ENCODE assay signal across 29 cellular contexts in the genomic region with DNA sequence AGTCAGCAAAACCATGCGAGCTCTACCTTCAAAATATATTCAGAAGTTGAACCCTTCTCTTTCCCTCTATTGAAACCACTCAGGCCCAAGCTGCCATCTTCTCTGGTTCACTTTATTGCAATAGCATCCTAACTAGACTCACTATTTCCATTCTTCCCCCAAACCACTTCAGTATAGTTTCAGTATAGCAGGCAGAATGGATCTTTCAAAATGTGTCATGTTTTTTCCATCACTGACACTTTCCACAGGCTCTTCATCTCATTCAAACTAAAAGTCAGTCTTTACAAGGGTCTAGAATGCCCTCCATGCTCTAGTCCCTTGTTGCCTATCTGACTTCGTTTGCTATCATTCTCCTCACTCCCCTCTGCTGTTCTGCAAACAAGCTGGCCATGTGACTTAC.
A peak's percentile ranks its signal among the peaks of the same experiment; 100 is the strongest.
DNase-seq lines count a peak whose midpoint lies in the region; ATAC-seq lines count a peak whose summit lies in the region.
"Had no signal": no experiment of that assay in that cellular context is flagged by ENCODE, and none has a peak within 500 bp of the region (broad histone marks: within the 10 kb centered on the region; RNA-seq: fewer than 3 reads in every experiment).

No MANE protein-coding gene starts in this region.

- H3K4me1 Mint-ChIP-seq in activated CD4-positive, alpha-beta T cell treated with anti-CD3 and anti-CD28 coated beads for 36 hours, result peaks cover 11% of the 10 kb centered on the region
- peaks cover 11% of the 10 kb centered on the region for H3K4me1 Mint-ChIP-seq in activated T-cell treated with anti-CD3 and anti-CD28 coated beads, Interleukin-2, amount 50 U/mL, for 72 hours (ENCODE audit: low read depth)
- H3K4me1 Mint-ChIP-seq in activated T-helper 17 cell treated with anti-CD3 and anti-CD28 coated beads, Interleukin-2, amount 50 U/mL, for 72 hours, result no peaks in the 10 kb centered on the region
- H3K4me1 Mint-ChIP-seq in stimulated activated naive B cell treated with anti-CD40 and anti-IgM and Interleukin-4, amounts not matched to agents 10 μg/mL and 1 μg/mL and 100 μg/mL, for 72 hours, result peaks cover 0 to 9% of the 10 kb centered on the region in 2 donors
- H3K4me1 Mint-ChIP-seq: CD14-positive monocyte; CD8-positive, alpha-beta memory T cell; GM23338; H9 had no signal

- intact Hi-C loops in activated CD4-positive, alpha-beta T cell treated with anti-CD3 and anti-CD28 coated beads for 36 hours (cut with DNase I, micrococcal nuclease), result loop anchor here (1.0 to 5.0 kb wide), 4 partner anchors 32 to 54 kb away; no protein-coding TSS in a partner anchor

- no peak overlapping the region for H3K27ac Mint-ChIP-seq in activated CD4-positive, alpha-beta T cell treated with anti-CD3 and anti-CD28 coated beads for 36 hours
- H3K27ac Mint-ChIP-seq in activated T-cell treated with anti-CD3 and anti-CD28 coated beads, Interleukin-2, amount 50 U/mL, for 72 hours, result peak overlapping the region; percentile 95
- H3K27ac Mint-ChIP-seq in activated T-helper 17 cell treated with anti-CD3 and anti-CD28 coated beads, Interleukin-2, amount 50 U/mL, for 72 hours, result no peak overlapping the region
- no peak overlapping the region for H3K27ac Mint-ChIP-seq in stimulated activated naive B cell treated with anti-CD40 and anti-IgM and Interleukin-4, amounts not matched to agents 10 μg/mL and 1 μg/mL and 100 μg/mL, for 72 hours
- H3K27ac Mint-ChIP-seq: CD14-positive monocyte; CD8-positive, alpha-beta memory T cell; GM23338; H9 had no signal

- POLR2A ChIA-PET in activated CD4-positive, alpha-beta T cell treated with anti-CD3 and anti-CD28 coated beads for 36 hours (lab: Charles Lee), result interaction anchor here (0.7 kb wide), 1 partner anchor 53 kb away, joined by 3 read pairs; no protein-coding TSS in a partner anchor

- peak; percentile 13 for DNase-seq in activated CD4-positive, alpha-beta T cell treated with anti-CD3 and anti-CD28 coated beads for 36 hours
- DNase-seq in activated CD4-positive, alpha-beta T cell treated with anti-CD3 and anti-CD28 coated beads, Interleukin-2, amount 50 U/mL, for 4 hours, result no peak
- peak in 1 of 2 donors; percentile 2 for DNase-seq in activated T-cell treated with anti-CD3 and anti-CD28 coated beads, Interleukin-2, amount 50 U/mL, for 72 hours
- DNase-seq in activated T-cell treated with anti-CD3 and anti-CD28 coated beads, Interleukin-2, amount 50 U/mL, for 1 hour, result no peak
- DNase-seq in stimulated activated naive B cell treated with anti-CD40 and anti-IgM and Interleukin-4, amounts not matched to agents 10 μg/mL and 1 μg/mL and 100 μg/mL, for 72 hours, result no peak
- no peak for DNase-seq in AG20443 (ENCODE audit: low spot score)
- no peak for DNase-seq in stimulated activated naive CD4-positive, alpha-beta T cell treated with Interleukin-2 at 50 U/mL for 16 hours (lab: John Stamatoyannopoulos, UW)
- DNase-seq: BE2C; CD8-positive, alpha-beta memory T cell; DMS 273 treated with DMSO at 0.1 percent for 48 hours; DMS79; EL; GF-D8; H9; Karpas-422; NCI-H1092; NCI-H1417 treated with DMSO at 0.1 percent for 48 hours; NCI-H187; NCI-H2081 treated with DMSO at 0.1 percent for 48 hours; NCI-H2171; NCI-H226; NCI-H510A; NCI-H69; Right ventricle myocardium superior; RPMI8226 had no signal

- peak; percentile 85 for ATAC-seq in activated CD4-positive, alpha-beta T cell treated with anti-CD3 and anti-CD28 coated beads for 36 hours
- peak; percentile 68 to 87 for ATAC-seq in activated T-cell treated with anti-CD3 and anti-CD28 coated beads, Interleukin-2, amount 50 U/mL, for 72 hours (replicated peaks in 1 of 2)
- ATAC-seq in activated T-helper 17 cell treated with anti-CD3 and anti-CD28 coated beads, Interleukin-2, amount 50 U/mL, for 72 hours (replicated peaks), result peak; percentile 31
- peak; percentile 60 to 66 for ATAC-seq in stimulated activated naive B cell treated with anti-CD40 and anti-IgM and Interleukin-4, amounts not matched to agents 10 μg/mL and 1 μg/mL and 100 μg/mL, for 72 hours (replicated peaks)
- ATAC-seq: GM23338, HepG2 had no signal

- H3K4me3 Mint-ChIP-seq in activated CD4-positive, alpha-beta T cell treated with anti-CD3 and anti-CD28 coated beads for 36 hours, result no peak overlapping the region
- peak overlapping the region in 1 of 2 donors; percentile 10 for H3K4me3 Mint-ChIP-seq in activated T-cell treated with anti-CD3 and anti-CD28 coated beads, Interleukin-2, amount 50 U/mL, for 72 hours
- H3K4me3 Mint-ChIP-seq in activated T-helper 17 cell treated with anti-CD3 and anti-CD28 coated beads, Interleukin-2, amount 50 U/mL, for 72 hours, result no peak overlapping the region
- no peak overlapping the region for H3K4me3 Mint-ChIP-seq in stimulated activated naive B cell treated with anti-CD40 and anti-IgM and Interleukin-4, amounts not matched to agents 10 μg/mL and 1 μg/mL and 100 μg/mL, for 72 hours
- H3K4me3 Mint-ChIP-seq: CD14-positive monocyte; CD8-positive, alpha-beta memory T cell; GM23338; H9 had no signal

- peaks cover 11% of the 10 kb centered on the region for H3K9me3 Mint-ChIP-seq in activated CD4-positive, alpha-beta T cell treated with anti-CD3 and anti-CD28 coated beads for 36 hours (ENCODE audit: low read depth)
- peaks cover 16 to 22% of the 10 kb centered on the region in 2 donors for H3K9me3 Mint-ChIP-seq in activated T-cell treated with anti-CD3 and anti-CD28 coated beads, Interleukin-2, amount 50 U/mL, for 72 hours
- H3K9me3 Mint-ChIP-seq in activated T-helper 17 cell treated with anti-CD3 and anti-CD28 coated beads, Interleukin-2, amount 50 U/mL, for 72 hours, result peaks cover 7% of the 10 kb centered on the region
- peaks cover 8 to 16% of the 10 kb centered on the region in 2 donors for H3K9me3 Mint-ChIP-seq in stimulated activated naive B cell treated with anti-CD40 and anti-IgM and Interleukin-4, amounts not matched to agents 10 μg/mL and 1 μg/mL and 100 μg/mL, for 72 hours

- H3K36me3 Mint-ChIP-seq in activated CD4-positive, alpha-beta T cell treated with anti-CD3 and anti-CD28 coated beads for 36 hours (ENCODE audit: low read depth), result no peaks in the 10 kb centered on the region
- peaks cover 7 to 20% of the 10 kb centered on the region in 2 donors for H3K36me3 Mint-ChIP-seq in activated T-cell treated with anti-CD3 and anti-CD28 coated beads, Interleukin-2, amount 50 U/mL, for 72 hours (ENCODE audit: insufficient read depth in 2 of 2)
- no peaks in the 10 kb centered on the region for H3K36me3 Mint-ChIP-seq in activated T-helper 17 cell treated with anti-CD3 and anti-CD28 coated beads, Interleukin-2, amount 50 U/mL, for 72 hours (ENCODE audit: low read depth)
- H3K36me3 Mint-ChIP-seq in stimulated activated naive B cell treated with anti-CD40 and anti-IgM and Interleukin-4, amounts not matched to agents 10 μg/mL and 1 μg/mL and 100 μg/mL, for 72 hours, result peaks cover 0 to 2% of the 10 kb centered on the region in 2 donors
- H3K36me3 Mint-ChIP-seq: CD14-positive monocyte had no signal

- CTCF ChIA-PET in activated CD4-positive, alpha-beta T cell treated with anti-CD3 and anti-CD28 coated beads for 36 hours (lab: Charles Lee), result no interaction called here

- peaks cover 2% of the 10 kb centered on the region for H3K27me3 Mint-ChIP-seq in activated CD4-positive, alpha-beta T cell treated with anti-CD3 and anti-CD28 coated beads for 36 hours
- peaks cover 51% of the 10 kb centered on the region for H3K27me3 Mint-ChIP-seq in activated T-cell treated with anti-CD3 and anti-CD28 coated beads, Interleukin-2, amount 50 U/mL, for 72 hours (ENCODE audit: low read depth)
- peaks cover 3% of the 10 kb centered on the region for H3K27me3 Mint-ChIP-seq in activated T-helper 17 cell treated with anti-CD3 and anti-CD28 coated beads, Interleukin-2, amount 50 U/mL, for 72 hours
- peaks cover 0 to 5% of the 10 kb centered on the region in 2 donors for H3K27me3 Mint-ChIP-seq in stimulated activated naive B cell treated with anti-CD40 and anti-IgM and Interleukin-4, amounts not matched to agents 10 μg/mL and 1 μg/mL and 100 μg/mL, for 72 hours

Comparison
In these comparisons a context has a peak if more than half of its experiments do, and no peak if none do; other contexts are left out.
1. ATAC-seq: peak in every context shown above with its lines; median percentile 85 in activated CD4-positive, alpha-beta T cell treated with anti-CD3 and anti-CD28 coated beads for 36 hours; 78 in activated T-cell treated with anti-CD3 and anti-CD28 coated beads, Interleukin-2, amount 50 U/mL, for 72 hours; 63 in stimulated activated naive B cell treated with anti-CD40 and anti-IgM and Interleukin-4, amounts not matched to agents 10 μg/mL and 1 μg/mL and 100 μg/mL, for 72 hours; 31 in activated T-helper 17 cell treated with anti-CD3 and anti-CD28 coated beads, Interleukin-2, amount 50 U/mL, for 72 hours.